In genomic region chr10:101762736-101763135, GRCh38 we compare ENCODE assay signal across 7 cellular contexts. TPM values are rescaled to one million over a fixed set of nuclear protein-coding genes. Genes with fewer than 3 reads are reported as not detected.
"Had no signal": no experiment of that assay in that cellular context is flagged by ENCODE, and none has a peak within 500 bp of the region (broad histone marks: within the 10 kb centered on the region; RNA-seq: fewer than 3 reads in every experiment).

No MANE protein-coding gene starts in this region.

- H3K27ac ChIP-seq: HL-60 had no signal

- H3K4me2 ChIP-seq: GM23338 had no signal

- H2AFZ ChIP-seq: GM23338 had no signal

- H3K27ac Mint-ChIP-seq: GM23338, H9, IgD-negative memory B cell had no signal

- DNase-seq: H9, HCEC 1CT had no signal

- ATAC-seq: GM23338, HepG2 had no signal

- H3K9me3 Mint-ChIP-seq: GM23338, H9, IgD-negative memory B cell had no signal

- H3K4me3 Mint-ChIP-seq: GM23338, IgD-negative memory B cell had no signal

- H3K4me3 ChIP-seq: GM23338 had no signal

RNA-seq across cellular contexts. Expression of gene FGF8, which starts 13.2 kb away (rescaled TPM):
- total RNA-seq: HepG2, HT1080 had no signal
- polyA plus RNA-seq: HepG2, IgD-negative memory B cell had no signal
